In genomic region chr13:110306960-110307696, GRCh38 we compare ENCODE assay signal across 9 cellular contexts.
DNase-seq lines count a peak whose midpoint lies in the region; ATAC-seq and TF ChIP-seq lines count a peak whose summit lies in the region.
"Had no signal": no experiment of that assay in that cellular context is flagged by ENCODE, and none has a peak within 500 bp of the region (broad histone marks: within the 10 kb centered on the region; RNA-seq: fewer than 3 reads in every experiment).

Gene COL4A1, minus strand, starts transcription at chr13:110307157. Its CDS starts 130 bp downstream, at chr13:110307027.
Gene COL4A2, plus strand, starts transcription at chr13:110307284. Its CDS starts 620 bp downstream, at chr13:110307904.

- H3K27ac Mint-ChIP-seq in stimulated activated naive B cell treated with anti-CD40 and anti-IgM and Interleukin-4, amounts not matched to agents 10 μg/mL and 1 μg/mL and 100 μg/mL, for 72 hours, result peak within 1 kb of the TSS; percentile 88

- H3K27me3 Mint-ChIP-seq in stimulated activated naive B cell treated with anti-CD40 and anti-IgM and Interleukin-4, amounts not matched to agents 10 μg/mL and 1 μg/mL and 100 μg/mL, for 72 hours, result peaks cover 63 to 80% of the 10 kb centered on the region in 2 donors

- no peaks in the 10 kb centered on the region for H3K9me3 Mint-ChIP-seq in stimulated activated naive B cell treated with anti-CD40 and anti-IgM and Interleukin-4, amounts not matched to agents 10 μg/mL and 1 μg/mL and 100 μg/mL, for 72 hours

- DNase-seq in brain microvascular endothelial cell (peak; percentile 74), iris pigment epithelial cell (ENCODE audit: low read depth) (peak; percentile 85), T-helper 9 cell (no peak), AG08395 (ENCODE audit: low spot score) (no peak), UCSD-AML1 (lab: John Stamatoyannopoulos, UW; ENCODE audit: unreplicated experiment) (no peak)
- no peak for DNase-seq in stimulated activated naive B cell treated with anti-CD40 and anti-IgM and Interleukin-4, amounts not matched to agents 10 μg/mL and 1 μg/mL and 100 μg/mL, for 72 hours
- no peak for DNase-seq in activated CD4-positive, alpha-beta T cell treated with anti-CD3 and anti-CD28 coated beads, Interleukin-2, amount 50 U/mL, for 48 hours

- no peak for ATAC-seq in stimulated activated naive B cell treated with anti-CD40 and anti-IgM and Interleukin-4, amounts not matched to agents 10 μg/mL and 1 μg/mL and 100 μg/mL, for 72 hours (replicated peaks)
- ATAC-seq: K562 had no signal

- H3K36me3 ChIP-seq in HUES48 (ENCODE audit: control insufficient read depth, insufficient read depth, low read length) (no peaks in the 10 kb centered on the region; the same call in 1 of the 2 replicates), brain microvascular endothelial cell (replicated peaks) (peaks cover 88% of the 10 kb centered on the region)

- in situ Hi-C loops in brain microvascular endothelial cell (cut with HindIII; ENCODE audit: low pct_ligation_motif_present, low sequenced_read_pairs), result no loop called here

- H3K4me3 ChIP-seq in HUES48 (ENCODE audit: low read depth, low read length), result peak within 1 kb of the TSS; percentile 82
- H3K4me3 ChIP-seq in brain microvascular endothelial cell (ENCODE audit: low read depth, low read length), result peak within 1 kb of the TSS; percentile 98
- H3K4me3 ChIP-seq: K562 had no signal

- no peaks in the 10 kb centered on the region for H3K9me3 ChIP-seq in HUES48 (ENCODE audit: control insufficient read depth, insufficient read depth, low read length)

- H3K27ac ChIP-seq in HUES48 (ENCODE audit: low read depth, low read length) (peak within 1 kb of the TSS; percentile 71), brain microvascular endothelial cell (peak within 1 kb of the TSS; percentile 78)

- H3K4me1 ChIP-seq in HUES48 (ENCODE audit: control insufficient read depth, insufficient read depth, low read length), result peaks cover 8% of the 10 kb centered on the region

- H3K4me1 Mint-ChIP-seq in stimulated activated naive B cell treated with anti-CD40 and anti-IgM and Interleukin-4, amounts not matched to agents 10 μg/mL and 1 μg/mL and 100 μg/mL, for 72 hours, result peaks cover 7 to 12% of the 10 kb centered on the region in 2 donors

- peaks cover 39% of the 10 kb centered on the region for H3K27me3 ChIP-seq in HUES48 (ENCODE audit: control insufficient read depth, insufficient read depth, low read length)
- H3K27me3 ChIP-seq in brain microvascular endothelial cell (replicated peaks), result no peaks in the 10 kb centered on the region

- H3K9ac ChIP-seq in HUES48 (ENCODE audit: low read depth, low read length), result peak within 1 kb of the TSS; percentile 77

- no peak for TF ChIP-seq CTCF in brain microvascular endothelial cell (IDR thresholded peaks at IDR 0.05; ENCODE audit: low read depth, low read length, missing control alignments)

- H3K36me3 Mint-ChIP-seq in stimulated activated naive B cell treated with anti-CD40 and anti-IgM and Interleukin-4, amounts not matched to agents 10 μg/mL and 1 μg/mL and 100 μg/mL, for 72 hours, result peaks cover 0 to 5% of the 10 kb centered on the region in 2 donors

- H3K4me3 Mint-ChIP-seq in stimulated activated naive B cell treated with anti-CD40 and anti-IgM and Interleukin-4, amounts not matched to agents 10 μg/mL and 1 μg/mL and 100 μg/mL, for 72 hours, result peak within 1 kb of the TSS; percentile 18 to 31

Comparison
In these comparisons a context has a peak if more than half of its experiments do, and no peak if none do; other contexts are left out.
1. DNase-seq: peak in brain microvascular endothelial cell (single experiment) and iris pigment epithelial cell (single experiment); none in stimulated activated naive B cell treated with anti-CD40 and anti-IgM and Interleukin-4, amounts not matched to agents 10 μg/mL and 1 μg/mL and 100 μg/mL, for 72 hours (single experiment), T-helper 9 cell (single experiment), AG08395 (single experiment), activated CD4-positive, alpha-beta T cell treated with anti-CD3 and anti-CD28 coated beads, Interleukin-2, amount 50 U/mL, for 48 hours (0 of 2) and UCSD-AML1 (single experiment).